Comparison of ENCODE assay signal across 1 cellular context in the genomic region with DNA sequence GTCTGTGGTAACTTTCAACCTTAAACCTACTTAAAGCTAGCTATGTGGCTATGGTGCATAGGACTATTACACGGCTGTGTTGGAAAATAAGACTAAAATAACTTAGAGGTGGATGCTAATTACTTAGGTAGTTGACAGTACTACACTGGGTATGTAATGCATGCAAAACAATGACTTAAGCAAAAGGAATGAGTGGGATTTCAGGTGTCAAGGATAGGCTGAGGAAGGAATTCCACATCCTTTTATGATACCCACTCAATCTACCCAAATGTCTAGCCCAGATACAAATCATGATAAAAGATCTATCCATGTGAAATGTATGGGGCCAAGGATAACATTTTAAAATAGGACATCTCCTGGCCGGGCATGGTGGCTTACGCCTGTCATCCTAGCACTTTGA.
TF ChIP-seq lines count a peak whose summit lies in the region.

No MANE protein-coding gene starts in this region.

TF ChIP-seq in GM12891, 5 proteins besides CTCF, POLR2A, EP300 and RAD21:
- TF ChIP-seq POU2F2 (IDR thresholded peaks at IDR 0.05; ENCODE audit: low read depth, low read length) (no peak), SPI1 (IDR thresholded peaks at IDR 0.05; ENCODE audit: low read depth, low read length) (no peak), PAX5 (IDR thresholded peaks at IDR 0.05; ENCODE audit: insufficient read depth, low read length, severe bottlenecking) (no peak), POLR2AphosphoS5 (IDR thresholded peaks at IDR 0.05; ENCODE audit: low read depth, low read length) (no peak), TAF1 (IDR thresholded peaks at IDR 0.05; ENCODE audit: low read depth, low read length) (no peak)
